20 cellular contexts compared by ENCODE assay signal in genomic region chr22:44705022-44705297, GRCh38. TPM values are rescaled to one million over a fixed set of nuclear protein-coding genes. Genes with fewer than 3 reads are reported as not detected.
"Had no signal": no experiment of that assay in that cellular context is flagged by ENCODE, and none has a peak within 500 bp of the region (broad histone marks: within the 10 kb centered on the region; RNA-seq: fewer than 3 reads in every experiment).

No MANE protein-coding gene starts in this region.

- H3K27me3 ChIP-seq: suprapubic skin, transverse colon had no signal

- ATAC-seq: activated CD8-positive, alpha-beta T cell treated with anti-CD3 and anti-CD28 coated beads, Interleukin-2, amount 10 ng/mL, durations not matched to agents 7 days and 5 days; gastroesophageal sphincter; left cardiac atrium; naive thymus-derived CD4-positive, alpha-beta T cell; stimulated activated naive CD8-positive, alpha-beta T cell treated with anti-CD3 and anti-CD28 coated beads, Interleukin-15, amount 100 ng/mL, for 72 hours had no signal

- H3K27me3 Mint-ChIP-seq: activated T-cell treated with anti-CD3 and anti-CD28 coated beads, Interleukin-2, amount 50 U/mL, for 24 hours; stimulated activated naive CD8-positive, alpha-beta T cell treated with anti-CD3 and anti-CD28 coated beads, Interleukin-15, amount 100 ng/mL, for 72 hours had no signal

- H3K27ac ChIP-seq: esophagus muscularis mucosa, gastroesophageal sphincter, suprapubic skin, transverse colon had no signal

- H3K36me3 ChIP-seq: gastroesophageal sphincter, suprapubic skin, transverse colon had no signal

- H3K9me3 Mint-ChIP-seq: activated CD4-positive, alpha-beta T cell treated with anti-CD3 and anti-CD28 coated beads, Interleukin-2, amount 10 ng/mL, durations not matched to agents 24 days and 14 days; activated T-cell treated with anti-CD3 and anti-CD28 coated beads, Interleukin-2, amount 50 U/mL, for 24 hours; stimulated activated naive CD8-positive, alpha-beta T cell treated with anti-CD3 and anti-CD28 coated beads, Interleukin-15, amount 100 ng/mL, for 72 hours had no signal

- DNase-seq: activated CD4-positive, alpha-beta T cell treated with anti-CD3 and anti-CD28 coated beads, Interleukin-2, amount 10 ng/mL, durations not matched to agents 24 days and 14 days; activated CD8-positive, alpha-beta T cell treated with anti-CD3 and anti-CD28 coated beads, Interleukin-2, amount 10 ng/mL, durations not matched to agents 7 days and 5 days; activated effector memory CD4-positive, alpha-beta T cell treated with Interleukin-2 at 50 U/mL for 16 hours; activated naive CD4-positive, alpha-beta T cell treated with anti-CD3 and anti-CD28 coated beads, Interleukin-2, amount 50 U/mL, for 16 hours; activated T-cell treated with anti-CD3 and anti-CD28 coated beads, Interleukin-2, amount 50 U/mL, for 24 hours; effector CD4-positive, alpha-beta T cell; left cardiac atrium; mesenchymal stem cell; naive thymus-derived CD4-positive, alpha-beta T cell; occipital lobe; retina; stimulated activated CD4-positive, alpha-beta T cell treated with anti-CD3 and anti-CD28 coated beads, Interleukin-12 subunit alpha, Interleukin-12 subunit beta, amount 100 ng/mL, for 4 hours; stimulated activated CD4-positive, alpha-beta T cell treated with anti-CD3 and anti-CD28 coated beads, Interleukin-1b, Interleukin-23, amount 100 ng/mL, for 48 hours; stimulated activated naive CD8-positive, alpha-beta T cell treated with anti-CD3 and anti-CD28 coated beads, Interleukin-15, amount 100 ng/mL, for 72 hours; transverse colon had no signal

- H3K4me3 Mint-ChIP-seq: activated CD4-positive, alpha-beta T cell treated with anti-CD3 and anti-CD28 coated beads, Interleukin-2, amount 10 ng/mL, durations not matched to agents 24 days and 14 days; activated CD8-positive, alpha-beta T cell treated with anti-CD3 and anti-CD28 coated beads, Interleukin-2, amount 10 ng/mL, durations not matched to agents 7 days and 5 days; activated T-cell treated with anti-CD3 and anti-CD28 coated beads, Interleukin-2, amount 50 U/mL, for 24 hours had no signal

- H3K9me3 ChIP-seq: esophagus muscularis mucosa, gastroesophageal sphincter, suprapubic skin, transverse colon had no signal

- H3K4me3 ChIP-seq: esophagus muscularis mucosa, gastroesophageal sphincter, suprapubic skin, transverse colon had no signal

- FAIRE-seq: bronchial epithelial cell, endothelial cell of umbilical vein had no signal

- H3K27ac Mint-ChIP-seq: activated CD4-positive, alpha-beta T cell treated with anti-CD3 and anti-CD28 coated beads, Interleukin-2, amount 10 ng/mL, durations not matched to agents 24 days and 14 days; activated CD8-positive, alpha-beta T cell treated with anti-CD3 and anti-CD28 coated beads, Interleukin-2, amount 10 ng/mL, durations not matched to agents 7 days and 5 days; activated T-cell treated with anti-CD3 and anti-CD28 coated beads, Interleukin-2, amount 50 U/mL, for 24 hours; naive thymus-derived CD4-positive, alpha-beta T cell had no signal

RNA-seq across cellular contexts. Expression of gene ARHGAP8, which starts 47.4 kb away (rescaled TPM):
- total RNA-seq: endothelial cell of umbilical vein had no signal
- polyA plus RNA-seq: endothelial cell of umbilical vein; naive thymus-derived CD4-positive, alpha-beta T cell had no signal
